8 cellular contexts compared by ENCODE assay signal in genomic region chr15:58934114-58934447, GRCh38. TPM values are rescaled to one million over a fixed set of nuclear protein-coding genes. Genes with fewer than 3 reads are reported as not detected.
DNase-seq lines count a peak whose midpoint lies in the region; ATAC-seq and TF ChIP-seq lines count a peak whose summit lies in the region.

No MANE protein-coding gene starts in this region.

- 20 to 23% methylated on average over 3 to 4 of the region's 4 CpGs for WGBS in upper lobe of left lung, 2 donors

- no peaks in the 10 kb centered on the region for H3K9me3 Mint-ChIP-seq in activated T-cell treated with anti-CD3 and anti-CD28 coated beads, Interleukin-2, amount 50 U/mL, for 72 hours
- no peaks in the 10 kb centered on the region for H3K9me3 Mint-ChIP-seq in MCF 10A (ENCODE audit: unreplicated experiment)

- TSS peak; percentile 59 for BruUV-seq in MCF 10A (replicated peaks; lab: Mats Ljungman, UMichigan)

- H3K27me3 Mint-ChIP-seq in activated T-cell treated with anti-CD3 and anti-CD28 coated beads, Interleukin-2, amount 50 U/mL, for 72 hours (ENCODE audit: low read depth): no peaks in the 10 kb centered on the region
- no peaks in the 10 kb centered on the region for H3K27me3 Mint-ChIP-seq in MCF 10A (ENCODE audit: insufficient read depth, unreplicated experiment)

- peak overlapping the region; percentile 96 for H3K27ac Mint-ChIP-seq in activated T-cell treated with anti-CD3 and anti-CD28 coated beads, Interleukin-2, amount 50 U/mL, for 72 hours
- peak overlapping the region; percentile 99 for H3K27ac Mint-ChIP-seq in MCF 10A (ENCODE audit: low read depth, unreplicated experiment)

- no peak for TF ChIP-seq POLR2A in upper lobe of left lung (IDR thresholded peaks at IDR 0.05)

- DNase-seq in activated T-cell treated with anti-CD3 and anti-CD28 coated beads, Interleukin-2, amount 50 U/mL, for 72 hours: no peak
- DNase-seq in activated T-cell treated with anti-CD3 and anti-CD28 coated beads, Interleukin-2, amount 50 U/mL, for 1 hour: no peak
- DNase-seq in MCF 10A (ENCODE audit: unreplicated experiment): no peak
- DNase-seq in lower lobe of right lung: no peak
- no peak for DNase-seq in upper lobe of left lung
- DNase-seq in stimulated activated CD4-positive, alpha-beta T cell treated with anti-CD3 and anti-CD28 coated beads, Interleukin-4, amount 100 ng/mL, for 4 hours: no peak
- no peak for DNase-seq in effector CD8-positive, alpha-beta T cell (lab: John Stamatoyannopoulos, UW)
- DNase-seq in NCI-H1694 treated with DMSO at 0.1 percent for 48 hours (lab: John Stamatoyannopoulos, UW): no peak

- CTCF ChIA-PET in MCF 10A (lab: Yijun Ruan, JAX): interaction anchor here (0.6 to 1.4 kb wide), 3 partner anchors 18 to 303 kb away, joined by 3 read pairs; no protein-coding TSS in a partner anchor

- H3K27me3 ChIP-seq in lower lobe of right lung (ENCODE audit: low read depth) (no peaks in the 10 kb centered on the region), upper lobe of left lung (no peaks in the 10 kb centered on the region)

- no peaks in the 10 kb centered on the region for H3K9me3 ChIP-seq in lower lobe of right lung
- H3K9me3 ChIP-seq in upper lobe of left lung: no peaks in the 10 kb centered on the region

- TF ChIP-seq CTCF in MCF 10A (IDR thresholded peaks at IDR 0.05; ENCODE audit: unreplicated experiment) (no peak), lower lobe of right lung (IDR thresholded peaks at IDR 0.05) (no peak), upper lobe of left lung (IDR thresholded peaks at IDR 0.05) (no peak)

- ATAC-seq in activated T-cell treated with anti-CD3 and anti-CD28 coated beads, Interleukin-2, amount 50 U/mL, for 72 hours (replicated peaks in 1 of 2): no peak
- ATAC-seq in lower lobe of right lung (no peak), upper lobe of left lung (ENCODE audit: low FRiP score in 2 of 2) (no peak)

- H3K27ac ChIP-seq in lower lobe of right lung (peak overlapping the region; percentile 99), upper lobe of left lung (peak overlapping the region; percentile 92 to 100 (median 98))

- peaks cover 26% of the 10 kb centered on the region for H3K4me1 Mint-ChIP-seq in activated T-cell treated with anti-CD3 and anti-CD28 coated beads, Interleukin-2, amount 50 U/mL, for 72 hours (ENCODE audit: low read depth)
- H3K4me1 Mint-ChIP-seq in MCF 10A (ENCODE audit: insufficient read depth, unreplicated experiment): peaks cover 11% of the 10 kb centered on the region

- POLR2A ChIA-PET in MCF 10A (lab: Yijun Ruan, JAX): interaction anchor here (0.6 to 5.1 kb wide), 13 partner anchors 10 to 705 kb away, joined by 3 to 49 read pairs (median 5); partner anchors contain the start of gene MINDY2

- no peak for TF ChIP-seq EP300 in upper lobe of left lung (IDR thresholded peaks at IDR 0.05)

- H3K36me3 ChIP-seq in lower lobe of right lung: peaks cover 15% of the 10 kb centered on the region
- peaks cover 0 to 9% (median 1%) of the 10 kb centered on the region in 4 donors for H3K36me3 ChIP-seq in upper lobe of left lung

- H3K4me1 ChIP-seq in lower lobe of right lung (peaks cover 32% of the 10 kb centered on the region), upper lobe of left lung (peaks cover 20 to 28% (median 25%) of the 10 kb centered on the region in 4 donors)

- intact Hi-C loops in MCF 10A (cut with micrococcal nuclease): loop anchor here (5.0 to 10.0 kb wide), 3 partner anchors 162 to 709 kb away; partner anchors contain the start of genes ADAM10 and MINDY2
- intact Hi-C loops in lower lobe of right lung (cut with DNase I): no loop called here

- H3K4me3 ChIP-seq in lower lobe of right lung: peak overlapping the region; percentile 83
- H3K4me3 ChIP-seq in upper lobe of left lung: peak overlapping the region; percentile 59 to 81 (median 68)

- peak overlapping the region; percentile 93 to 96 for H3K4me3 Mint-ChIP-seq in activated T-cell treated with anti-CD3 and anti-CD28 coated beads, Interleukin-2, amount 50 U/mL, for 72 hours
- H3K4me3 Mint-ChIP-seq in MCF 10A (ENCODE audit: unreplicated experiment): peak overlapping the region; percentile 92

- peaks cover 0 to 14% of the 10 kb centered on the region in 2 donors for H3K36me3 Mint-ChIP-seq in activated T-cell treated with anti-CD3 and anti-CD28 coated beads, Interleukin-2, amount 50 U/mL, for 72 hours (ENCODE audit: insufficient read depth in 2 of 2)
- H3K36me3 Mint-ChIP-seq in MCF 10A (ENCODE audit: insufficient read depth, unreplicated experiment): peaks cover 15% of the 10 kb centered on the region

RNA-seq across cellular contexts. Expression of gene SLTM, which starts 0.6 kb away (rescaled TPM):
- total RNA-seq in activated T-cell treated with anti-CD3 and anti-CD28 coated beads, Interleukin-2, amount 50 U/mL, for 72 hours: 100 to 1,000 TPM; 114 to 115 TPM
- total RNA-seq in MCF 10A (2022) (108 and 117 TPM in 2 replicates), lower lobe of right lung (93.0 TPM), upper lobe of left lung (100 to 1,000 TPM in 3 of 6 donors, 10 to 100 TPM in 3; 77.2 to 261 (median 100) TPM)

RNA-seq across cellular contexts. Expression of gene RNF111, which starts 53.4 kb away (rescaled TPM):
- 10 to 100 TPM; 27.9 to 30.4 TPM for total RNA-seq in activated T-cell treated with anti-CD3 and anti-CD28 coated beads, Interleukin-2, amount 50 U/mL, for 72 hours
- total RNA-seq in MCF 10A (2022): 29.2 and 32.8 TPM in 2 replicates
- 39.8 TPM for total RNA-seq in lower lobe of right lung
- total RNA-seq in upper lobe of left lung: 10 to 100 TPM; 16.3 to 41.6 (median 31.8) TPM
